Comparison of ENCODE assay signal across 8 cellular contexts in genomic region chr6:163457637-163458561, GRCh38. TPM values are rescaled to one million over a fixed set of nuclear protein-coding genes. Genes with fewer than 3 reads are reported as not detected.
DNase-seq lines count a peak whose midpoint lies in the region; ATAC-seq, FAIRE-seq and TF ChIP-seq lines count a peak whose summit lies in the region.

No MANE protein-coding gene starts in this region.

- peak; percentile 4 for DNase-seq in Caki2 (ENCODE audit: low read depth)
- DNase-seq in KBM-7: peak; percentile 30
- DNase-seq in MCF 10A (ENCODE audit: unreplicated experiment): peak; percentile 77
- no peak for DNase-seq in mucosa of descending colon
- no peak for DNase-seq in anterior cingulate cortex (lab: John Stamatoyannopoulos, UW)
- no peak for DNase-seq in D721Med (ENCODE audit: insufficient read length, low spot score)
- no peak for DNase-seq in NCI-H82 treated with DMSO at 0.1 percent for 48 hours (lab: John Stamatoyannopoulos, UW; ENCODE audit: unreplicated experiment)

- intact Hi-C loops in MCF 10A (cut with micrococcal nuclease): loop anchor here (5.0 kb wide), 1 partner anchor 74 kb away; no protein-coding TSS in a partner anchor
- intact Hi-C loops in mucosa of descending colon (cut with DNase I, micrococcal nuclease): no loop called here

- in situ Hi-C loops in Caki2 (cut with HindIII; ENCODE audit: low pct_unique_long_range_greater_than_20kb, low sequenced_read_pairs) (no loop called here), KBM-7 (cut with MboI; ENCODE audit: low pct_unique_long_range_greater_than_20kb, low sequenced_read_pairs) (no loop called here)

- peaks cover 21% of the 10 kb centered on the region for H3K36me3 Mint-ChIP-seq in MCF 10A (ENCODE audit: insufficient read depth, unreplicated experiment)

- no peak for FAIRE-seq in D721Med (lab: Jason Lieb, UNC)

- CTCF ChIA-PET in MCF 10A (lab: Yijun Ruan, JAX): interaction anchor here (0.6 to 1.3 kb wide), 3 partner anchors 28 to 1966 kb away, joined by 3 to 4 read pairs (median 4); no protein-coding TSS in a partner anchor

- H3K4me1 Mint-ChIP-seq in MCF 10A (ENCODE audit: insufficient read depth, unreplicated experiment): peaks cover 58% of the 10 kb centered on the region

- peak overlapping the region; percentile 8 for H3K4me3 Mint-ChIP-seq in MCF 10A (ENCODE audit: unreplicated experiment)

- peaks cover 8% of the 10 kb centered on the region for H3K9me3 Mint-ChIP-seq in MCF 10A (ENCODE audit: unreplicated experiment)

- POLR2A ChIA-PET in MCF 10A (lab: Yijun Ruan, JAX): interaction anchor here (0.8 to 1.3 kb wide), 5 partner anchors 9 to 117 kb away, joined by 3 to 8 read pairs (median 4); no protein-coding TSS in a partner anchor

- H3K4me1 ChIP-seq in mucosa of descending colon (ENCODE audit: low read depth): no peaks in the 10 kb centered on the region

- H3K4me3 ChIP-seq in mucosa of descending colon: no peak overlapping the region

- no peaks in the 10 kb centered on the region for H3K27me3 Mint-ChIP-seq in MCF 10A (ENCODE audit: insufficient read depth, unreplicated experiment)

- BruUV-seq in MCF 10A (replicated peaks; lab: Mats Ljungman, UMichigan): no TSS peak

- H3K27ac Mint-ChIP-seq in MCF 10A (ENCODE audit: low read depth, unreplicated experiment): peak overlapping the region; percentile 73

- no peaks in the 10 kb centered on the region for H3K36me3 ChIP-seq in mucosa of descending colon (ENCODE audit: low read depth)

- H3K9me3 ChIP-seq in mucosa of descending colon: no peaks in the 10 kb centered on the region

- ATAC-seq in mucosa of descending colon (peak; percentile 64), GM21423 (IDR thresholded peaks at IDR 0.05; ENCODE audit: unreplicated experiment) (no peak)

- TF ChIP-seq CTCF in MCF 10A (IDR thresholded peaks at IDR 0.05; ENCODE audit: unreplicated experiment): no peak
- TF ChIP-seq CTCF in mucosa of descending colon (IDR thresholded peaks at IDR 0.05): no peak
- no peak for TF ChIP-seq CTCF in D721Med (IDR thresholded peaks at IDR 0.05; ENCODE audit: insufficient read depth, missing control alignments)

RNA-seq across cellular contexts. Expression of gene QKI, which starts 43.4 kb away (rescaled TPM):
- 65.6 and 76.1 TPM in 2 replicates for total RNA-seq in Caki2 (2014; rRNA removed; shearing (Covaris generic); ENCODE audit: low replicate concordance)
- total RNA-seq in MCF 10A (2022) (272 and 295 TPM in 2 replicates), mucosa of descending colon (100 to 1,000 TPM in 1 of 3 donors, 10 to 100 TPM in 2; 11.3 to 129 (median 35.8) TPM)

Comparison
In these comparisons a context has a peak if more than half of its experiments do, and no peak if none do; other contexts are left out.
1. DNase-seq: peak in Caki2 (single experiment), KBM-7 (single experiment) and MCF 10A (single experiment); none in mucosa of descending colon (0 of 3), anterior cingulate cortex (0 of 58), D721Med (single experiment) and NCI-H82 treated with DMSO at 0.1 percent for 48 hours (single experiment).